Comparison of ENCODE assay signal across 8 cellular contexts in genomic region chr2:161063074-161063945, GRCh38.
A peak's percentile ranks its signal among the peaks of the same experiment; 100 is the strongest.
DNase-seq lines count a peak whose midpoint lies in the region; ATAC-seq and TF ChIP-seq lines count a peak whose summit lies in the region.

No MANE protein-coding gene starts in this region.

- no peaks in the 10 kb centered on the region for H3K27me3 ChIP-seq in CD4-positive, alpha-beta T cell (ENCODE audit: control insufficient read depth, insufficient read depth, low read length)
- H3K27me3 ChIP-seq in dorsolateral prefrontal cortex: no peaks in the 10 kb centered on the region

- peak; percentile 92 for TF ChIP-seq CTCF in CD4-positive, alpha-beta T cell (IDR thresholded peaks at IDR 0.05)
- TF ChIP-seq CTCF in dorsolateral prefrontal cortex (IDR thresholded peaks at IDR 0.05 in 54 of 56, conservative IDR thresholded peaks at IDR 0.05 in 2 of 56; ENCODE audit: low read depth in 1 of 56, partially characterized antibody in 56 of 56): peak; percentile 68 to 95 (median 90)

- no peak overlapping the region for H3K27ac ChIP-seq in CD4-positive, alpha-beta T cell (ENCODE audit: low read depth, low read length)
- peak overlapping the region in 23 of 59 donors; percentile 5 to 79 (median 47) for H3K27ac ChIP-seq in dorsolateral prefrontal cortex

- no peaks in the 10 kb centered on the region for H3K27me3 Mint-ChIP-seq in CD4-positive, alpha-beta T cell

- POLR2A ChIA-PET in CD4-positive, alpha-beta T cell (lab: Charles Lee): interaction anchor here (1.4 to 1.5 kb wide), 2 partner anchors 14 to 73 kb away, joined by 3 to 12 read pairs; no protein-coding TSS in a partner anchor

- ATAC-seq in CD4-positive, alpha-beta T cell (ENCODE audit: poor library complexity): peak; percentile 94
- peak; percentile 96 for ATAC-seq in GM19351 (IDR thresholded peaks at IDR 0.05; ENCODE audit: unreplicated experiment)
- ATAC-seq in HG03457 (IDR thresholded peaks at IDR 0.05; ENCODE audit: unreplicated experiment): peak; percentile 91

- no peak overlapping the region for H3K27ac Mint-ChIP-seq in CD4-positive, alpha-beta T cell

- peaks cover 5% of the 10 kb centered on the region for H3K4me1 Mint-ChIP-seq in CD4-positive, alpha-beta T cell (ENCODE audit: low read depth)

- intact Hi-C loops in CD4-positive, alpha-beta T cell (cut with DNase I, micrococcal nuclease): loop anchor here (5.0 to 10.0 kb wide), 3 partner anchors 809 to 956 kb away; no protein-coding TSS in a partner anchor
- intact Hi-C loops in dorsolateral prefrontal cortex (cut with DNase I): no loop called here

- peak overlapping the region in 50 of 59 donors; percentile 3 to 56 (median 34) for H3K4me3 ChIP-seq in dorsolateral prefrontal cortex

- H3K9me3 Mint-ChIP-seq in CD4-positive, alpha-beta T cell: no peaks in the 10 kb centered on the region

- H3K9me3 ChIP-seq in CD4-positive, alpha-beta T cell (ENCODE audit: control insufficient read depth, low read length): no peaks in the 10 kb centered on the region

- CTCF ChIA-PET in CD4-positive, alpha-beta T cell (lab: Charles Lee): interaction anchor here (0.6 to 1.8 kb wide), 18 partner anchors 8 to 953 kb away, joined by 3 to 11 read pairs (median 4); partner anchors contain the start of gene TANK

- H3K4me3 Mint-ChIP-seq in CD4-positive, alpha-beta T cell: no peak overlapping the region

- no peaks in the 10 kb centered on the region for H3K36me3 Mint-ChIP-seq in CD4-positive, alpha-beta T cell (ENCODE audit: low read depth)

- DNase-seq in CD4-positive, alpha-beta T cell: peak; percentile 36 to 56 (median 48)
- DNase-seq in NCI-H524 treated with DMSO at 0.1 percent for 48 hours (lab: John Stamatoyannopoulos, UW): peak; percentile 58
- DNase-seq in activated CD4-positive, alpha-beta T cell treated with anti-CD3 and anti-CD28 coated beads, Interleukin-2, amount 50 U/mL, for 1 hour: peak; percentile 59
- peak in 9 of 10 donors; percentile 60 to 91 (median 70) for DNase-seq in dorsolateral prefrontal cortex
- peak; percentile 84 to 88 for DNase-seq in lung microvascular endothelial cell (ENCODE audit: low read depth in 2 of 2)
- peak; percentile 38 for DNase-seq in stimulated activated CD8-positive, alpha-beta memory T cell treated with anti-CD3 and anti-CD28 coated beads, Interleukin-12 subunit alpha, Interleukin-12 subunit beta, amount 100 ng/mL, for 1 hour (ENCODE audit: low read depth)

Comparison
In these comparisons a context has a peak if more than half of its experiments do, and no peak if none do; other contexts are left out.
1. intact Hi-C loops: an anchor here in CD4-positive, alpha-beta T cell (5.0 to 10.0 kb wide); none called in dorsolateral prefrontal cortex.